In the genomic region with DNA sequence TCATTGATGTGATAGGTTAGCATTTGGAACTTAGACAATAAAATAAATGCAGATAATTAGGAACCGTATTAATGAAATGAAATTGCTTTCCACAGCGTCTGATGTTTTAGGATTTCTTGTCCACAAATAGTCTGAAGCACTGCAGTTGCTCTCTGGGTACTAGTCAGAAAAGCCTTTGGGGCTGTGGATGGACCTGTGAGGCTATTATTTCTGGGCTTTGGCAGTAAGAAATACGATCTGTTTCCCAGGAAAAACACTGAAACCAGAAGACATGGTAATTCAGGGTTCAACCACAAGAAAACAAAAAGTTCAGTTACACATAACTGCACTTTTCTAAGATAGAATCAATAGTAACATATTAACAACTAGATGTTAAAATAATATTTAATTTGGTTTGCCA, we compare ENCODE assay signal across 22 cellular contexts.
"Had no signal": no experiment of that assay in that cellular context is flagged by ENCODE, and none has a peak within 500 bp of the region (broad histone marks: within the 10 kb centered on the region; RNA-seq: fewer than 3 reads in every experiment).

No MANE protein-coding gene starts in this region.

- H3K27ac ChIP-seq: esophagus squamous epithelium, gastroesophageal sphincter, hepatocyte, psoas muscle, spleen, testis, transverse colon had no signal

- H3K4me1 Mint-ChIP-seq: natural killer cell; stimulated activated memory B cell treated with anti-CD40 and anti-IgM and Interleukin-4, amounts not matched to agents 10 μg/mL and 1 μg/mL and 100 μg/mL, for 72 hours had no signal

- DNase-seq: caudate nucleus; effector memory CD8-positive, alpha-beta T cell; esophagus squamous epithelium; head of caudate nucleus; kidney glomerular epithelial cell; mucosa of descending colon; natural killer cell; psoas muscle; retina; spleen; stimulated activated CD4-positive, alpha-beta T cell treated with anti-CD3 and anti-CD28 coated beads, Interleukin-15, amount 100 ng/mL, for 24 hours; stimulated activated CD4-positive, alpha-beta T cell treated with anti-CD3 and anti-CD28 coated beads, Interleukin-1b, Interleukin-23, amount 100 ng/mL, for 48 hours; stimulated activated CD4-positive, alpha-beta T cell treated with anti-CD3 and anti-CD28 coated beads, Interleukin-4, amount 100 ng/mL, for 24 hours; stimulated activated naive CD8-positive, alpha-beta T cell treated with anti-CD3 and anti-CD28 coated beads, Interleukin-15, amount 100 ng/mL, for 72 hours; testis; transverse colon had no signal

- H3K36me3 ChIP-seq: esophagus squamous epithelium, gastroesophageal sphincter, spleen, transverse colon had no signal

- ATAC-seq: effector memory CD8-positive, alpha-beta T cell; gastroesophageal sphincter; left lobe of liver; mucosa of descending colon; natural killer cell; psoas muscle; sciatic nerve; stimulated activated memory B cell treated with anti-CD40 and anti-IgM and Interleukin-4, amounts not matched to agents 10 μg/mL and 1 μg/mL and 100 μg/mL, for 72 hours; stimulated activated naive CD8-positive, alpha-beta T cell treated with anti-CD3 and anti-CD28 coated beads, Interleukin-15, amount 100 ng/mL, for 72 hours had no signal

- H3K4me3 Mint-ChIP-seq: dendritic cell treated with granulocyte-macrophage colony-stimulating factor and Interleukin-4, amounts not matched to agents 40 ng/mL and 50 ng/mL, for 4 days; effector memory CD8-positive, alpha-beta T cell; natural killer cell; stimulated activated memory B cell treated with anti-CD40 and anti-IgM and Interleukin-4, amounts not matched to agents 10 μg/mL and 1 μg/mL and 100 μg/mL, for 72 hours; stimulated activated naive CD8-positive, alpha-beta T cell treated with anti-CD3 and anti-CD28 coated beads, Interleukin-15, amount 100 ng/mL, for 72 hours had no signal

- H3K9me3 ChIP-seq: esophagus squamous epithelium, gastroesophageal sphincter, mucosa of descending colon, psoas muscle, spleen, testis, transverse colon had no signal

- H3K27me3 ChIP-seq: esophagus squamous epithelium, gastroesophageal sphincter, hepatocyte, spleen, testis, transverse colon had no signal

- H3K36me3 Mint-ChIP-seq: natural killer cell; stimulated activated memory B cell treated with anti-CD40 and anti-IgM and Interleukin-4, amounts not matched to agents 10 μg/mL and 1 μg/mL and 100 μg/mL, for 72 hours had no signal

- H3K9me3 Mint-ChIP-seq: dendritic cell treated with granulocyte-macrophage colony-stimulating factor and Interleukin-4, amounts not matched to agents 40 ng/mL and 50 ng/mL, for 4 days had no signal

- H3K4me1 ChIP-seq: esophagus squamous epithelium, gastroesophageal sphincter, psoas muscle, spleen, testis, transverse colon had no signal

- H3K27me3 Mint-ChIP-seq: dendritic cell treated with granulocyte-macrophage colony-stimulating factor and Interleukin-4, amounts not matched to agents 40 ng/mL and 50 ng/mL, for 4 days; effector memory CD8-positive, alpha-beta T cell; stimulated activated memory B cell treated with anti-CD40 and anti-IgM and Interleukin-4, amounts not matched to agents 10 μg/mL and 1 μg/mL and 100 μg/mL, for 72 hours; stimulated activated naive CD8-positive, alpha-beta T cell treated with anti-CD3 and anti-CD28 coated beads, Interleukin-15, amount 100 ng/mL, for 72 hours had no signal

- H3K4me3 ChIP-seq: esophagus squamous epithelium, gastroesophageal sphincter, hepatocyte, mucosa of descending colon, psoas muscle, spleen, testis, transverse colon had no signal

- H3K27ac Mint-ChIP-seq: dendritic cell treated with granulocyte-macrophage colony-stimulating factor and Interleukin-4, amounts not matched to agents 40 ng/mL and 50 ng/mL, for 4 days; effector memory CD8-positive, alpha-beta T cell; natural killer cell; stimulated activated memory B cell treated with anti-CD40 and anti-IgM and Interleukin-4, amounts not matched to agents 10 μg/mL and 1 μg/mL and 100 μg/mL, for 72 hours; stimulated activated naive CD8-positive, alpha-beta T cell treated with anti-CD3 and anti-CD28 coated beads, Interleukin-15, amount 100 ng/mL, for 72 hours had no signal
